In genomic region chr7:114419441-114420107, GRCh38 we compare ENCODE assay signal across 23 cellular contexts. TPM values are rescaled to one million over a fixed set of nuclear protein-coding genes. Genes with fewer than 3 reads are reported as not detected.
A peak's percentile ranks its signal among the peaks of the same experiment; 100 is the strongest.
DNase-seq lines count a peak whose midpoint lies in the region; ATAC-seq, FAIRE-seq and TF ChIP-seq lines count a peak whose summit lies in the region.
"Had no signal": no experiment of that assay in that cellular context is flagged by ENCODE, and none has a peak within 500 bp of the region (broad histone marks: within the 10 kb centered on the region; RNA-seq: fewer than 3 reads in every experiment).

No MANE protein-coding gene starts in this region.

- 0 out of 2 replicates have a peak overlapping the region, but pooled peaks have one; percentile 10 for H3K23ac ChIP-seq in IMR-90 (ENCODE audit: low read depth, low read length)

- no peak overlapping the region for H4K5ac ChIP-seq in IMR-90 (ENCODE audit: low read depth, low read length)

- no peak for TF ChIP-seq EP300 in tibial nerve (IDR thresholded peaks at IDR 0.05)

- peak overlapping the region; percentile 0; the same call in 1 of the 2 replicates for H3K18ac ChIP-seq in IMR-90 (ENCODE audit: low read depth, low read length)

- dilution Hi-C loops in IMR-90 (cut with HindIII; ENCODE audit: low sequenced_read_pairs, unreplicated experiment), result no loop called here

- H2AK5ac ChIP-seq in IMR-90 (ENCODE audit: low read depth, low read length), result peak overlapping the region; percentile 24; the same call in 1 of the 2 replicates

- H3K4me1 ChIP-seq in IMR-90 (ENCODE audit: control insufficient read depth, insufficient read depth, low read length) (peaks cover 11% of the 10 kb centered on the region), astrocyte (ENCODE audit: insufficient read depth, low read length) (peaks cover 5% of the 10 kb centered on the region), muscle layer of colon (ENCODE audit: insufficient read depth, low read length) (peaks cover 20% of the 10 kb centered on the region), thoracic aorta (ENCODE audit: control insufficient read depth in 1 of 2, low read depth in 2 of 2) (peaks cover 0 to 18% of the 10 kb centered on the region in 2 donors), tibial nerve (peaks cover 0 to 17% (median 0%) of the 10 kb centered on the region in 4 donors)
- H3K4me1 ChIP-seq: right atrium auricular region had no signal

- no peak for TF ChIP-seq POLR2A in IMR-90 (IDR thresholded peaks at IDR 0.05; ENCODE audit: low read depth, low read length)
- TF ChIP-seq POLR2A in tibial nerve (IDR thresholded peaks at IDR 0.05), result no peak

- ATAC-seq in IMR-90 (ENCODE audit: low read depth) (peak; percentile 79), thoracic aorta (ENCODE audit: insufficient number of reproducible peaks, low FRiP score, low read depth) (no peak)
- ATAC-seq: activated T-cell treated with anti-CD3 and anti-CD28 coated beads, Interleukin-2, amount 50 U/mL, for 4 hours; esophagus mucosa had no signal

- H4K91ac ChIP-seq in IMR-90 (ENCODE audit: insufficient read depth, low read depth, low read length), result no peak overlapping the region

- peaks cover 6% of the 10 kb centered on the region; the same call in 1 of the 2 replicates for H3K9me1 ChIP-seq in IMR-90 (ENCODE audit: insufficient read depth, low read length)

- H3K4me3 ChIP-seq in IMR-90 (ENCODE audit: insufficient read depth, low read depth, low read length) (no peak overlapping the region), astrocyte (ENCODE audit: insufficient read depth, low read depth, low read length) (no peak overlapping the region), muscle layer of colon (ENCODE audit: low read depth in 1 of 2, low read length in 2 of 2) (peak overlapping the region in 1 of 2 donors; percentile 66), thoracic aorta (peak overlapping the region; percentile 69), tibial nerve (no peak overlapping the region)
- H3K4me3 ChIP-seq: lung, right atrium auricular region had no signal

- TF ChIP-seq RAD21 in IMR-90 (IDR thresholded peaks at IDR 0.05; ENCODE audit: low read length), result no peak

- no peak overlapping the region for H2BK5ac ChIP-seq in IMR-90 (ENCODE audit: low read depth, low read length, poor library complexity, severe bottlenecking)

- no TSS peak for BruUV-seq in IMR-90 (replicated peaks; lab: Mats Ljungman, UMichigan)

- no peaks in the 10 kb centered on the region for H3K9me3 Mint-ChIP-seq in astrocyte (ENCODE audit: unreplicated experiment)
- H3K9me3 Mint-ChIP-seq: activated T-cell treated with anti-CD3 and anti-CD28 coated beads, Interleukin-2, amount 50 U/mL, for 4 hours; CD8-positive, alpha-beta memory T cell had no signal

- H3K27ac Mint-ChIP-seq in astrocyte (ENCODE audit: unreplicated experiment), result no peak overlapping the region
- H3K27ac Mint-ChIP-seq: CD8-positive, alpha-beta memory T cell had no signal

- POLR2A ChIA-PET in IMR-90 (lab: Charles Lee; ENCODE audit: unreplicated experiment), result no interaction called here

- intact Hi-C loops in IMR-90 (cut with micrococcal nuclease), result no loop called here

- peak overlapping the region in 1 of 2 experiments; percentile 36; a peak in 1 of 4 replicates for H4K8ac ChIP-seq in IMR-90 (ENCODE audit: low read depth in 2 of 2, low read length in 2 of 2)

- H3K4ac ChIP-seq in IMR-90 (ENCODE audit: low read depth, low read length), result peak overlapping the region; percentile 60

- H3K27me3 ChIP-seq in IMR-90 (ENCODE audit: control insufficient read depth, insufficient read depth, low read length), result no peaks in the 10 kb centered on the region
- H3K27me3 ChIP-seq in astrocyte (ENCODE audit: insufficient read depth, low read length), result no peaks in the 10 kb centered on the region
- no peaks in the 10 kb centered on the region for H3K27me3 ChIP-seq in muscle layer of colon (ENCODE audit: control insufficient read depth in 1 of 2, insufficient read depth in 2 of 2, low read length in 2 of 2)
- H3K27me3 ChIP-seq in thoracic aorta (replicated peaks; ENCODE audit: insufficient read depth), result no peaks in the 10 kb centered on the region
- no peaks in the 10 kb centered on the region for H3K27me3 ChIP-seq in tibial nerve
- H3K27me3 ChIP-seq: right atrium auricular region had no signal

- H3K9ac ChIP-seq in IMR-90 (ENCODE audit: low read depth, low read length), result no peak overlapping the region
- no peak overlapping the region for H3K9ac ChIP-seq in astrocyte (ENCODE audit: low read length)
- peak overlapping the region; percentile 85 for H3K9ac ChIP-seq in muscle layer of colon (ENCODE audit: low read length)

- H3K4me2 ChIP-seq in IMR-90 (ENCODE audit: low read depth, low read length), result peak overlapping the region; percentile 25; the same call in 1 of the 2 replicates
- H3K4me2 ChIP-seq in astrocyte (ENCODE audit: low read length), result no peak overlapping the region

- FAIRE-seq in astrocyte (lab: Jason Lieb, UNC), result no peak
- FAIRE-seq: GM19239, H54, kidney had no signal

- no peak overlapping the region for H3K4me3 Mint-ChIP-seq in astrocyte (ENCODE audit: unreplicated experiment)
- H3K4me3 Mint-ChIP-seq: activated T-cell treated with anti-CD3 and anti-CD28 coated beads, Interleukin-2, amount 50 U/mL, for 4 hours; CD8-positive, alpha-beta memory T cell had no signal

- peak overlapping the region; percentile 45 for H2BK120ac ChIP-seq in IMR-90 (ENCODE audit: low read depth, low read length)

- no peaks in the 10 kb centered on the region for H3K79me2 ChIP-seq in astrocyte (ENCODE audit: insufficient read depth, low read length)

- H2BK20ac ChIP-seq in IMR-90 (ENCODE audit: low read depth, low read length), result peak overlapping the region; percentile 73; the same call in 1 of the 2 replicates

- in situ Hi-C loops in IMR-90 (cut with MboI; ENCODE audit: low sequenced_read_pairs), result no loop called here

- no peaks in the 10 kb centered on the region for H3K36me3 ChIP-seq in IMR-90 (ENCODE audit: control insufficient read depth, insufficient read depth, low read length)
- H3K36me3 ChIP-seq in astrocyte (ENCODE audit: insufficient read depth, low read length), result no peaks in the 10 kb centered on the region
- no peaks in the 10 kb centered on the region for H3K36me3 ChIP-seq in muscle layer of colon (ENCODE audit: insufficient read depth, low read length)
- no peaks in the 10 kb centered on the region for H3K36me3 ChIP-seq in thoracic aorta
- no peaks in the 10 kb centered on the region for H3K36me3 ChIP-seq in tibial nerve
- H3K36me3 ChIP-seq: right atrium auricular region had no signal

- no peaks in the 10 kb centered on the region for H3K79me1 ChIP-seq in IMR-90 (ENCODE audit: low read depth in 1 of 2, low read length in 2 of 2)

- H2AFZ ChIP-seq in IMR-90 (replicated peaks; ENCODE audit: low read length, poor library complexity) (no peak overlapping the region), astrocyte (ENCODE audit: low read depth, low read length) (no peak overlapping the region)

- H3K36me3 Mint-ChIP-seq in astrocyte (ENCODE audit: low read depth, unreplicated experiment), result no peaks in the 10 kb centered on the region
- H3K36me3 Mint-ChIP-seq: CD8-positive, alpha-beta memory T cell had no signal

- peak; percentile 81 for DNase-seq in IMR-90
- peak; percentile 23 for DNase-seq in astrocyte (ENCODE audit: low read depth)
- DNase-seq in thoracic aorta (ENCODE audit: low spot score), result no peak
- no peak for DNase-seq in tibial nerve (ENCODE audit: low spot score in 2 of 2)
- no peak for DNase-seq in NCI-H2227 treated with DMSO at 0.1 percent for 48 hours (lab: John Stamatoyannopoulos, UW)
- no peak for DNase-seq in kidney glomerular epithelial cell (lab: John Stamatoyannopoulos, UW)
- DNase-seq: activated CD4-positive, alpha-beta T cell treated with anti-CD3 and anti-CD28 coated beads for 4 hours; activated naive CD4-positive, alpha-beta T cell; activated T-cell treated with anti-CD3 and anti-CD28 coated beads, Interleukin-2, amount 50 U/mL, for 4 hours; AML-193; CD8-positive, alpha-beta memory T cell; effector CD8-positive, alpha-beta T cell; kidney; NCI-H1930; NCI-H226; occipital lobe had no signal

- peaks cover 4% of the 10 kb centered on the region for H3K4me1 Mint-ChIP-seq in astrocyte (ENCODE audit: low read depth, unreplicated experiment)
- H3K4me1 Mint-ChIP-seq: CD8-positive, alpha-beta memory T cell had no signal

- H3K56ac ChIP-seq in IMR-90 (ENCODE audit: extremely low read depth, insufficient read depth, low read length), result no peak overlapping the region

- WGBS in IMR-90 (ENCODE audit: extremely low coverage in 2 of 2, insufficient read length in 1 of 2), 2 experiments, result no CpG with 5 or more reads among the region's 8 CpGs
- 82 to 85% methylated on average over 8 of the region's 8 CpGs for WGBS in tibial nerve, 2 donors

- no peak for TF ChIP-seq CTCF in IMR-90 (conservative IDR thresholded peaks at IDR 0.05; ENCODE audit: low read depth, low read length)
- TF ChIP-seq CTCF in astrocyte (IDR thresholded peaks at IDR 0.05; ENCODE audit: insufficient read depth, low read depth, low read length), result no peak
- TF ChIP-seq CTCF in thoracic aorta (IDR thresholded peaks at IDR 0.05), result no peak
- no peak for TF ChIP-seq CTCF in tibial nerve (IDR thresholded peaks at IDR 0.05)

- H3K9me3 ChIP-seq in IMR-90 (ENCODE audit: control insufficient read depth, insufficient read depth, low read length) (no peaks in the 10 kb centered on the region), astrocyte (ENCODE audit: insufficient read depth, low read depth, low read length) (no peaks in the 10 kb centered on the region), muscle layer of colon (ENCODE audit: low read length) (no peaks in the 10 kb centered on the region), thoracic aorta (no peaks in the 10 kb centered on the region), tibial nerve (no peaks in the 10 kb centered on the region)
- H3K9me3 ChIP-seq: right atrium auricular region had no signal

- CTCF ChIA-PET in IMR-90 (lab: Yijun Ruan, JAX), result interaction anchor here (0.5 kb wide), 1 partner anchor 8 kb away, joined by 3 read pairs; no protein-coding TSS in a partner anchor

- H4K20me1 ChIP-seq in IMR-90 (ENCODE audit: insufficient read depth, low read length) (no peaks in the 10 kb centered on the region), astrocyte (ENCODE audit: insufficient read depth, low read length) (no peaks in the 10 kb centered on the region)

- H2BK15ac ChIP-seq in IMR-90 (ENCODE audit: low read depth, low read length), result no peak overlapping the region; the same call in 2 of the 3 replicates

- H3K27me3 Mint-ChIP-seq in astrocyte (ENCODE audit: low read depth, unreplicated experiment), result no peaks in the 10 kb centered on the region
- H3K27me3 Mint-ChIP-seq: CD8-positive, alpha-beta memory T cell had no signal

- H2AK9ac ChIP-seq in IMR-90 (replicated peaks; ENCODE audit: low read depth, low read length, poor library complexity), result no peak overlapping the region

- H3K14ac ChIP-seq in IMR-90 (replicated peaks; ENCODE audit: low read depth, low read length), result peak overlapping the region; percentile 29; the same call in 1 of the 2 replicates

- no peak overlapping the region for H3K27ac ChIP-seq in IMR-90 (ENCODE audit: insufficient read depth, low read length)
- no peak overlapping the region for H3K27ac ChIP-seq in astrocyte (ENCODE audit: low read depth, low read length)
- H3K27ac ChIP-seq in muscle layer of colon (ENCODE audit: low read depth, low read length), result peak overlapping the region; percentile 77
- H3K27ac ChIP-seq in thoracic aorta, result peak overlapping the region; percentile 35 to 49
- H3K27ac ChIP-seq in tibial nerve, result no peak overlapping the region
- H3K27ac ChIP-seq: right atrium auricular region had no signal

RNA-seq across cellular contexts. Expression of gene FOXP2, which starts 5.0 kb away (rescaled TPM):
- total RNA-seq in IMR-90 (2012; rRNA removed) (1.1 and 1.7 TPM in 2 replicates), astrocyte (3.3 and 3.4 TPM in 2 replicates), thoracic aorta (10 to 100 TPM; 16.7 to 17.6 TPM), tibial nerve (10 to 100 TPM; 11.8 to 25.8 (median 17.2) TPM)
- 0.89 and 1.4 TPM in 2 replicates for polyA plus RNA-seq in IMR-90 (2012; rRNA removed)
- 0.66 and 0.89 TPM in 2 replicates for polyA plus RNA-seq in IMR-90 (2012; cell fraction: cytosol; rRNA removed)
- 0.76 and 1.9 TPM in 2 replicates for polyA plus RNA-seq in IMR-90 (2012; cell fraction: nucleus; rRNA removed; ENCODE audit: low replicate concordance)
- total RNA-seq: activated CD8-positive, alpha-beta memory T cell treated with anti-CD3 and anti-CD28 coated beads for 36 hours; activated T-cell treated with anti-CD3 and anti-CD28 coated beads, Interleukin-2, amount 50 U/mL, for 4 hours; CD8-positive, alpha-beta memory T cell had no signal
- polyA plus RNA-seq: CD8-positive, alpha-beta memory T cell had no signal

Comparison
In these comparisons a context has a peak if more than half of its experiments do, and no peak if none do; other contexts are left out.
1. DNase-seq: peak in IMR-90 (single experiment) and astrocyte (single experiment); none in thoracic aorta (single experiment), tibial nerve (0 of 2), NCI-H2227 treated with DMSO at 0.1 percent for 48 hours (single experiment) and kidney glomerular epithelial cell (single experiment).
2. H3K27ac ChIP-seq: peak in muscle layer of colon (single experiment) and thoracic aorta (2 of 2); none in IMR-90 (single experiment), astrocyte (single experiment) and tibial nerve (0 of 4).